In the genomic region with DNA sequence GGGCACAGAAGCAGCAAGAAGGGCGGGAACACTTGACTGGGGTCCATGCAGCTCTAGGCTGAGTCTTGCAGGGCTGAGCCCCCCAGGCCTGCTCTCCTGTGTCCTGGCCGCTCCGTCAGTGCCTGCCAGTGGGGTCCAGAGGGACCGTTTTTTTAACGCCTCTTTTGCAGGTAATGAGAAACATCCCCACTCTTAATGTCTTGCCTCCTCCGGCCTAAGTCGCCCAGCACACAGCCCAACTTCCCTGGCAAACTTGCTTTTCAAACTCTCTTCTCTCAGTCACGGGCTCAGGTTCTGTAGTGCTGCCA, we compare ENCODE assay signal across 1 cellular context.
TF ChIP-seq lines count a peak whose summit lies in the region.

No MANE protein-coding gene starts in this region.

TF ChIP-seq in SK-N-SH, 30 proteins besides CTCF, POLR2A, EP300 and RAD21:
- peak; percentile 26; the same call in 1 of the 2 replicates for TF ChIP-seq SMC3 (IDR thresholded peaks at IDR 0.05; ENCODE audit: low read depth, low read length)
